ENCODE assay signal across 9 cellular contexts in genomic region chr22:50189184-50189848, GRCh38. TPM values are rescaled to one million over a fixed set of nuclear protein-coding genes. Genes with fewer than 3 reads are reported as not detected.
DNase-seq lines count a peak whose midpoint lies in the region; ATAC-seq and TF ChIP-seq lines count a peak whose summit lies in the region.
"Had no signal": no experiment of that assay in that cellular context is flagged by ENCODE, and none has a peak within 500 bp of the region (broad histone marks: within the 10 kb centered on the region; RNA-seq: fewer than 3 reads in every experiment).

No MANE protein-coding gene starts in this region.

- ATAC-seq in right cardiac atrium (no peak), GM19324 (IDR thresholded peaks at IDR 0.05; ENCODE audit: low FRiP score, unreplicated experiment) (no peak), GM19455 (IDR thresholded peaks at IDR 0.05; ENCODE audit: unreplicated experiment) (no peak)

- 72% methylated on average over 20 of the region's 20 CpGs for WGBS in right cardiac atrium

- intact Hi-C loops in right cardiac atrium (cut with DNase I): no loop called here

- no peak overlapping the region for H3K4me3 ChIP-seq in right cardiac atrium (ENCODE audit: low read length)

- H3K4me1 ChIP-seq in right cardiac atrium (ENCODE audit: control insufficient read depth, insufficient read depth, low read length): no peaks in the 10 kb centered on the region

- H3K9me3 ChIP-seq in right cardiac atrium (ENCODE audit: control insufficient read depth, low read length): no peaks in the 10 kb centered on the region

- no peaks in the 10 kb centered on the region for H3K27me3 ChIP-seq in right cardiac atrium (ENCODE audit: control insufficient read depth, insufficient read depth)

- peak; percentile 16 to 57 for DNase-seq in NCI-H2081 (lab: John Stamatoyannopoulos, UW)
- DNase-seq in NCI-H2081 treated with DMSO at 0.1 percent for 48 hours (lab: John Stamatoyannopoulos, UW): no peak
- DNase-seq in right cardiac atrium: peak; percentile 32 to 81 (median 76)
- peak in 1 of 49 donors; percentile 91 for DNase-seq in substantia nigra (lab: John Stamatoyannopoulos, UW)
- DNase-seq in cerebellum (ENCODE audit: low spot score): no peak
- DNase-seq: IMR-90 had no signal

- no peak for TF ChIP-seq CTCF in VCaP (conservative IDR thresholded peaks at IDR 0.05)

- H3K27ac ChIP-seq in VCaP: peak overlapping the region; percentile 55
- peak overlapping the region; percentile 33 for H3K27ac ChIP-seq in right cardiac atrium (ENCODE audit: low read length)
- peak overlapping the region; percentile 66 for H3K27ac ChIP-seq in substantia nigra (ENCODE audit: low read depth, low read length, poor library complexity, severe bottlenecking)

RNA-seq across cellular contexts. Expression of gene TRABD, which starts 3.6 kb away (rescaled TPM):
- total RNA-seq in right cardiac atrium (10 to 100 TPM; 16.7 to 23.2 (median 20.7) TPM), cerebellum (5.7 TPM)
- 25.5 TPM for polyA plus RNA-seq in right cardiac atrium

RNA-seq across cellular contexts. Expression of gene SELENOO, which starts 11.5 kb away (rescaled TPM):
- 10 to 100 TPM; 14.6 to 16.3 (median 15.3) TPM for total RNA-seq in right cardiac atrium
- 17.1 TPM for polyA plus RNA-seq in right cardiac atrium
- total RNA-seq in cerebellum: 10.0 TPM

RNA-seq across cellular contexts. Expression of gene PANX2, which starts 18.8 kb away (rescaled TPM):
- total RNA-seq in right cardiac atrium (1 to 10 TPM in 2 of 4 donors, under 1 TPM in 2; 0.43 to 2.1 (median 1.3) TPM), cerebellum (2.7 TPM)
- polyA plus RNA-seq in right cardiac atrium: 0.68 TPM

RNA-seq across cellular contexts. Expression of gene TUBGCP6, which starts 55.5 kb away (rescaled TPM):
- total RNA-seq in right cardiac atrium: 10 to 100 TPM; 20.6 to 22.8 (median 22.6) TPM
- 20.4 TPM for polyA plus RNA-seq in right cardiac atrium
- total RNA-seq in cerebellum: 41.3 TPM

Comparison
In these comparisons a context has a peak if more than half of its experiments do, and no peak if none do; other contexts are left out.
1. DNase-seq: peak in NCI-H2081 (2 of 2) and right cardiac atrium (3 of 3); none in NCI-H2081 treated with DMSO at 0.1 percent for 48 hours (single experiment) and cerebellum (single experiment).
2. Peak in every context shown above with its lines, with median percentiles within 50 percentile points of each other: H3K27ac ChIP-seq.